29 cellular contexts compared by ENCODE assay signal in genomic region chr19:57563547-57563946, GRCh38.
"Had no signal": no experiment of that assay in that cellular context is flagged by ENCODE, and none has a peak within 500 bp of the region (broad histone marks: within the 10 kb centered on the region; RNA-seq: fewer than 3 reads in every experiment).

No MANE protein-coding gene starts in this region.

- H3K27ac Mint-ChIP-seq: naive thymus-derived CD8-positive, alpha-beta T cell; nephron progenitor cell; stimulated activated memory B cell treated with anti-CD40 and anti-IgM and Interleukin-4, amounts not matched to agents 10 μg/mL and 1 μg/mL and 100 μg/mL, for 72 hours; type B pancreatic cell had no signal

- H3K4me3 ChIP-seq: dorsolateral prefrontal cortex, gastroesophageal sphincter, heart right ventricle, left lung, lower lobe of right lung, ovary, psoas muscle, skin epidermis, spleen, testis, tibial artery had no signal

- DNase-seq: dorsolateral prefrontal cortex; effector CD4-positive, alpha-beta T cell; foreskin fibroblast; heart right ventricle; hippocampal formation; left cardiac atrium; left lung; lower lobe of right lung; naive thymus-derived CD8-positive, alpha-beta T cell; nephron progenitor cell; occipital lobe; ovary; posterior cingulate gyrus; psoas muscle; right cardiac atrium; spleen; stimulated activated CD4-positive, alpha-beta T cell treated with anti-CD3 and anti-CD28 coated beads, Interleukin-4, amount 100 ng/mL, for 4 hours; stimulated activated naive CD8-positive, alpha-beta T cell treated with anti-CD3 and anti-CD28 coated beads, Interleukin-15, Interleukin-2, amounts not matched to agents 100 U/mL and 50 U/mL, for 24 hours; substantia nigra; testis; tibial artery had no signal

- H3K36me3 ChIP-seq: gastroesophageal sphincter, heart right ventricle, left lung, lower lobe of right lung, ovary, spleen had no signal

- H3K27me3 ChIP-seq: dorsolateral prefrontal cortex, gastroesophageal sphincter, heart right ventricle, left lung, ovary, testis, tibial artery had no signal

- H3K4me3 Mint-ChIP-seq: naive thymus-derived CD8-positive, alpha-beta T cell; nephron progenitor cell; stimulated activated memory B cell treated with anti-CD40 and anti-IgM and Interleukin-4, amounts not matched to agents 10 μg/mL and 1 μg/mL and 100 μg/mL, for 72 hours; type B pancreatic cell had no signal

- H3K27ac ChIP-seq: dorsolateral prefrontal cortex, epithelial cell of prostate, gastroesophageal sphincter, heart right ventricle, left lung, lower lobe of right lung, ovary, psoas muscle, skin epidermis, spleen, testis, tibial artery had no signal

- ATAC-seq: esophagus mucosa; gastroesophageal sphincter; heart right ventricle; left cardiac atrium; left lung; lower lobe of right lung; naive thymus-derived CD8-positive, alpha-beta T cell; psoas muscle; right cardiac atrium; stimulated activated memory B cell treated with anti-CD40 and anti-IgM and Interleukin-4, amounts not matched to agents 10 μg/mL and 1 μg/mL and 100 μg/mL, for 72 hours; stimulated activated naive CD8-positive, alpha-beta T cell treated with anti-CD3 and anti-CD28 coated beads, Interleukin-15, Interleukin-2, amounts not matched to agents 100 U/mL and 50 U/mL, for 24 hours had no signal

- H3K27me3 Mint-ChIP-seq: stimulated activated memory B cell treated with anti-CD40 and anti-IgM and Interleukin-4, amounts not matched to agents 10 μg/mL and 1 μg/mL and 100 μg/mL, for 72 hours; type B pancreatic cell had no signal

- FAIRE-seq: colon, islet of Langerhans had no signal
